ENCODE assay signal across 1 cellular context in genomic region chr2:219002395-219003266, GRCh38.
A peak's percentile ranks its signal among the peaks of the same experiment; 100 is the strongest.
TF ChIP-seq lines count a peak whose summit lies in the region.

No MANE protein-coding gene starts in this region.

TF ChIP-seq in HepG2, 621 proteins besides CTCF, POLR2A, EP300 and RAD21 (continued from another document):
- TF ChIP-seq, protein P1, sequence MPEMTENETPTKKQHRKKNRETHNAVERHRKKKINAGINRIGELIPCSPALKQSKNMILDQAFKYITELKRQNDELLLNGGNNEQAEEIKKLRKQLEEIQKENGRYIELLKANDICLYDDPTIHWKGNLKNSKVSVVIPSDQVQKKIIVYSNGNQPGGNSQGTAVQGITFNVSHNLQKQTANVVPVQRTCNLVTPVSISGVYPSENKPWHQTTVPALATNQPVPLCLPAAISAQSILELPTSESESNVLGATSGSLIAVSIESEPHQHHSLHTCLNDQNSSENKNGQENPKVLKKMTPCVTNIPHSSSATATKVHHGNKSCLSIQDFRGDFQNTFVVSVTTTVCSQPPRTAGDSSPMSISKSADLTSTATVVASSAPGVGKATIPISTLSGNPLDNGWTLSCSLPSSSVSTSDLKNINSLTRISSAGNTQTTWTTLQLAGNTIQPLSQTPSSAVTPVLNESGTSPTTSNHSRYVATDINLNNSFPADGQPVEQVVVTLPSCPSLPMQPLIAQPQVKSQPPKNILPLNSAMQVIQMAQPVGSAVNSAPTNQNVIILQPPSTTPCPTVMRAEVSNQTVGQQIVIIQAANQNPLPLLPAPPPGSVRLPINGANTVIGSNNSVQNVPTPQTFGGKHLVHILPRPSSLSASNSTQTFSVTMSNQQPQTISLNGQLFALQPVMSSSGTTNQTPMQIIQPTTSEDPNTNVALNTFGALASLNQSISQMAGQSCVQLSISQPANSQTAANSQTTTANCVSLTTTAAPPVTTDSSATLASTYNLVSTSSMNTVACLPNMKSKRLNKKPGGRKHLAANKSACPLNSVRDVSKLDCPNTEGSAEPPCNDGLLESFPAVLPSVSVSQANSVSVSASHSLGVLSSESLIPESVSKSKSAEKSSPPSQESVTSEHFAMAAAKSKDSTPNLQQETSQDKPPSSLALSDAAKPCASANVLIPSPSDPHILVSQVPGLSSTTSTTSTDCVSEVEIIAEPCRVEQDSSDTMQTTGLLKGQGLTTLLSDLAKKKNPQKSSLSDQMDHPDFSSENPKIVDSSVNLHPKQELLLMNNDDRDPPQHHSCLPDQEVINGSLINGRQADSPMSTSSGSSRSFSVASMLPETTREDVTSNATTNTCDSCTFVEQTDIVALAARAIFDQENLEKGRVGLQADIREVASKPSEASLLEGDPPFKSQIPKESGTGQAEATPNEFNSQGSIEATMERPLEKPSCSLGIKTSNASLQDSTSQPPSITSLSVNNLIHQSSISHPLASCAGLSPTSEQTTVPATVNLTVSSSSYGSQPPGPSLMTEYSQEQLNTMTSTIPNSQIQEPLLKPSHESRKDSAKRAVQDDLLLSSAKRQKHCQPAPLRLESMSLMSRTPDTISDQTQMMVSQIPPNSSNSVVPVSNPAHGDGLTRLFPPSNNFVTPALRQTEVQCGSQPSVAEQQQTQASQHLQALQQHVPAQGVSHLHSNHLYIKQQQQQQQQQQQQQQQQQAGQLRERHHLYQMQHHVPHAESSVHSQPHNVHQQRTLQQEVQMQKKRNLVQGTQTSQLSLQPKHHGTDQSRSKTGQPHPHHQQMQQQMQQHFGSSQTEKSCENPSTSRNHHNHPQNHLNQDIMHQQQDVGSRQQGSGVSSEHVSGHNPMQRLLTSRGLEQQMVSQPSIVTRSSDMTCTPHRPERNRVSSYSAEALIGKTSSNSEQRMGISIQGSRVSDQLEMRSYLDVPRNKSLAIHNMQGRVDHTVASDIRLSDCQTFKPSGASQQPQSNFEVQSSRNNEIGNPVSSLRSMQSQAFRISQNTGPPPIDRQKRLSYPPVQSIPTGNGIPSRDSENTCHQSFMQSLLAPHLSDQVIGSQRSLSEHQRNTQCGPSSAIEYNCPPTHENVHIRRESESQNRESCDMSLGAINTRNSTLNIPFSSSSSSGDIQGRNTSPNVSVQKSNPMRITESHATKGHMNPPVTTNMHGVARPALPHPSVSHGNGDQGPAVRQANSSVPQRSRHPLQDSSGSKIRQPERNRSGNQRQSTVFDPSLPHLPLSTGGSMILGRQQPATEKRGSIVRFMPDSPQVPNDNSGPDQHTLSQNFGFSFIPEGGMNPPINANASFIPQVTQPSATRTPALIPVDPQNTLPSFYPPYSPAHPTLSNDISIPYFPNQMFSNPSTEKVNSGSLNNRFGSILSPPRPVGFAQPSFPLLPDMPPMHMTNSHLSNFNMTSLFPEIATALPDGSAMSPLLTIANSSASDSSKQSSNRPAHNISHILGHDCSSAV (CRISPR knock-in tag; IDR thresholded peaks at IDR 0.05; ENCODE audit: borderline replicate concordance), result no peak
- TF ChIP-seq PITX1 (CRISPR knock-in tag; IDR thresholded peaks at IDR 0.05), result no peak
- TF ChIP-seq ZNF12 (CRISPR knock-in tag; IDR thresholded peaks at IDR 0.05), result no peak
- peak; percentile 10 for TF ChIP-seq HNRNPK (IDR thresholded peaks at IDR 0.05; ENCODE audit: low read depth, low read length, poor library complexity, severe bottlenecking)
- no peak for TF ChIP-seq ISX (CRISPR knock-in tag; conservative IDR thresholded peaks at IDR 0.05)
- no peak for TF ChIP-seq PHB2 (IDR thresholded peaks at IDR 0.05; ENCODE audit: partially characterized antibody)
- TF ChIP-seq ZNF589 (CRISPR knock-in tag; conservative IDR thresholded peaks at IDR 0.05), result no peak
- no peak for TF ChIP-seq YEATS4 (CRISPR knock-in tag; IDR thresholded peaks at IDR 0.05; ENCODE audit: borderline replicate concordance)
- no peak; the same call in 1 of the 2 replicates for TF ChIP-seq SNAI1 (CRISPR knock-in tag; IDR thresholded peaks at IDR 0.05; ENCODE audit: borderline replicate concordance)
- no peak for TF ChIP-seq KAT2B (IDR thresholded peaks at IDR 0.05; ENCODE audit: borderline replicate concordance, low read depth, low read length)
- TF ChIP-seq, protein P2, sequence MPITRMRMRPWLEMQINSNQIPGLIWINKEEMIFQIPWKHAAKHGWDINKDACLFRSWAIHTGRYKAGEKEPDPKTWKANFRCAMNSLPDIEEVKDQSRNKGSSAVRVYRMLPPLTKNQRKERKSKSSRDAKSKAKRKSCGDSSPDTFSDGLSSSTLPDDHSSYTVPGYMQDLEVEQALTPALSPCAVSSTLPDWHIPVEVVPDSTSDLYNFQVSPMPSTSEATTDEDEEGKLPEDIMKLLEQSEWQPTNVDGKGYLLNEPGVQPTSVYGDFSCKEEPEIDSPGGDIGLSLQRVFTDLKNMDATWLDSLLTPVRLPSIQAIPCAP (CRISPR knock-in tag; IDR thresholded peaks at IDR 0.05; ENCODE audit: low read depth), result 0 out of 2 replicates have a peak, but pooled peaks have one; percentile 62
- no peak for TF ChIP-seq TBP (CRISPR knock-in tag; IDR thresholded peaks at IDR 0.05)
- TF ChIP-seq ZNF616 (CRISPR knock-in tag; IDR thresholded peaks at IDR 0.05; ENCODE audit: low read depth), result no peak
- TF ChIP-seq MEIS1 (CRISPR knock-in tag; IDR thresholded peaks at IDR 0.05; ENCODE audit: borderline replicate concordance), result no peak
- no peak for TF ChIP-seq ZNF24 (IDR thresholded peaks at IDR 0.05)
TF ChIP-seq in HepG2: peak in this region for 90.
